In genomic region chr15:70892002-70892911, GRCh38 we compare ENCODE assay signal across 8 cellular contexts. TPM values are rescaled to one million over a fixed set of nuclear protein-coding genes. Genes with fewer than 3 reads are reported as not detected.
DNase-seq lines count a peak whose midpoint lies in the region; ATAC-seq and TF ChIP-seq lines count a peak whose summit lies in the region.

TSS of gene LRRC49 (plus strand) at chr15:70892826. CDS start at chr15:70892895, 69 bp downstream.
TSS of gene THAP10 (minus strand) at chr15:70892433. CDS start at chr15:70892272, 161 bp downstream.

- TF ChIP-seq POLR2A in IMR-90 (IDR thresholded peaks at IDR 0.05; ENCODE audit: low read depth, low read length) = peak; percentile 52; the same call in 1 of the 2 replicates

- H3K9ac ChIP-seq in IMR-90 (ENCODE audit: low read depth, low read length) = peak within 1 kb of the TSS; percentile 52

- peak within 1 kb of the TSS; percentile 23; the same call in 1 of the 2 replicates for H2AK5ac ChIP-seq in IMR-90 (ENCODE audit: low read depth, low read length)

- H4K20me1 ChIP-seq in IMR-90 (ENCODE audit: insufficient read depth, low read length) = no peaks in the 10 kb centered on the region; the same call in 1 of the 2 replicates
- H4K20me1 ChIP-seq in PC-9 (ENCODE audit: insufficient read depth) = no peaks in the 10 kb centered on the region

- peak within 1 kb of the TSS; percentile 57 for H3K4ac ChIP-seq in IMR-90 (ENCODE audit: low read depth, low read length)

- H3K27ac Mint-ChIP-seq in osteocyte (ENCODE audit: unreplicated experiment) = peak within 1 kb of the TSS; percentile 95

- H3K4me1 Mint-ChIP-seq in osteocyte (ENCODE audit: unreplicated experiment) = peaks cover 12% of the 10 kb centered on the region

- H3F3A ChIP-seq in PC-9 (ENCODE audit: insufficient read depth, low read depth) = peaks cover 20% of the 10 kb centered on the region; the same call in 1 of the 2 replicates

- peak within 1 kb of the TSS; percentile 74 for H2BK120ac ChIP-seq in IMR-90 (ENCODE audit: low read depth, low read length)

- H3K9me3 Mint-ChIP-seq in osteocyte (ENCODE audit: unreplicated experiment) = no peaks in the 10 kb centered on the region

- peak within 1 kb of the TSS; percentile 84 for H3K4me3 Mint-ChIP-seq in osteocyte (ENCODE audit: unreplicated experiment)

- H3K9me1 ChIP-seq in IMR-90 (ENCODE audit: insufficient read depth, low read length) = no peaks in the 10 kb centered on the region

- peak within 1 kb of the TSS; percentile 53 for H4K91ac ChIP-seq in IMR-90 (ENCODE audit: insufficient read depth, low read depth, low read length)

- POLR2A ChIA-PET in IMR-90 (lab: Charles Lee; ENCODE audit: unreplicated experiment) = no interaction called here
- POLR2A ChIA-PET in PC-9 (lab: Charles Lee; ENCODE audit: unreplicated experiment) = no interaction called here

- peak within 1 kb of the TSS; percentile 31 for H3K56ac ChIP-seq in IMR-90 (ENCODE audit: extremely low read depth, insufficient read depth, low read length)

- H3K14ac ChIP-seq in IMR-90 (replicated peaks; ENCODE audit: low read depth, low read length) = peak within 1 kb of the TSS; percentile 74

- H2BK20ac ChIP-seq in IMR-90 (ENCODE audit: low read depth, low read length) = 0 out of 2 replicates have a peak within 1 kb of the TSS, but pooled peaks have one; percentile 40

- H3K27me3 ChIP-seq in IMR-90 (ENCODE audit: control insufficient read depth, insufficient read depth, low read length) = no peaks in the 10 kb centered on the region
- H3K27me3 ChIP-seq in PC-9 (ENCODE audit: insufficient read depth, low read depth) = no peaks in the 10 kb centered on the region
- no peaks in the 10 kb centered on the region for H3K27me3 ChIP-seq in ascending aorta

- H3K9me3 ChIP-seq in IMR-90 (ENCODE audit: control insufficient read depth, insufficient read depth, low read length) (no peaks in the 10 kb centered on the region), PC-9 (ENCODE audit: insufficient read depth, low read depth) (no peaks in the 10 kb centered on the region), ascending aorta (no peaks in the 10 kb centered on the region)

- peak within 1 kb of the TSS; percentile 91 for H2AK9ac ChIP-seq in IMR-90 (replicated peaks; ENCODE audit: low read depth, low read length, poor library complexity)

- in situ Hi-C loops in IMR-90 (cut with MboI; ENCODE audit: low sequenced_read_pairs) = loop anchor here (10.0 kb wide), 1 partner anchor 213 kb away; no protein-coding TSS in a partner anchor

- H3K36me3 ChIP-seq in IMR-90 (ENCODE audit: control insufficient read depth, insufficient read depth, low read length) (no peaks in the 10 kb centered on the region), PC-9 (ENCODE audit: low read depth) (no peaks in the 10 kb centered on the region), ascending aorta (peaks cover 0 to 5% of the 10 kb centered on the region in 2 donors)

- BruUV-seq in IMR-90 (replicated peaks; lab: Mats Ljungman, UMichigan) (no TSS peak), PC-9 (replicated peaks; lab: Mats Ljungman, UMichigan) (TSS peak; percentile 86)

- ATAC-seq in GM21717 (IDR thresholded peaks at IDR 0.05; ENCODE audit: unreplicated experiment) (peak; percentile 81), IMR-90 (ENCODE audit: low read depth) (peak; percentile 95), left cardiac atrium (peak; percentile 98 to 99)

- TF ChIP-seq CTCF in IMR-90 (conservative IDR thresholded peaks at IDR 0.05; ENCODE audit: low read depth, low read length) = no peak
- no peak for TF ChIP-seq CTCF in PC-9 (conservative IDR thresholded peaks at IDR 0.05)
- TF ChIP-seq CTCF in ascending aorta (IDR thresholded peaks at IDR 0.05) = no peak
- no peak for TF ChIP-seq CTCF in osteocyte (IDR thresholded peaks at IDR 0.05)

- H2BK15ac ChIP-seq in IMR-90 (ENCODE audit: low read depth, low read length) = peak within 1 kb of the TSS; percentile 17; the same call in 2 of the 3 replicates

- peak within 1 kb of the TSS; percentile 64 for H3K27ac ChIP-seq in IMR-90 (ENCODE audit: insufficient read depth, low read length)
- H3K27ac ChIP-seq in PC-9 = peak within 1 kb of the TSS; percentile 54
- peak within 1 kb of the TSS; percentile 79 to 80 for H3K27ac ChIP-seq in ascending aorta

- H3K79me1 ChIP-seq in IMR-90 (ENCODE audit: low read depth in 1 of 2, low read length in 2 of 2) = peaks cover 13 to 20% of the 10 kb centered on the region in 2 experiments

- peak within 1 kb of the TSS; percentile 73 for H3K23ac ChIP-seq in IMR-90 (ENCODE audit: low read depth, low read length)

- peaks cover 8% of the 10 kb centered on the region for H3K36me3 Mint-ChIP-seq in osteocyte (ENCODE audit: unreplicated experiment)

- H3K27me3 Mint-ChIP-seq in osteocyte (ENCODE audit: unreplicated experiment) = no peaks in the 10 kb centered on the region

- H4K5ac ChIP-seq in IMR-90 (ENCODE audit: low read depth, low read length) = peak within 1 kb of the TSS; percentile 62

- WGBS in IMR-90 (ENCODE audit: extremely low coverage in 2 of 2, insufficient read length in 1 of 2), 2 experiments = 1% methylated on average over 29 of the region's 61 CpGs; no CpG with 5 or more reads in 1 of the 2 experiments

- intact Hi-C loops in IMR-90 (cut with micrococcal nuclease) = loop anchor here (5.0 to 10.0 kb wide), 5 partner anchors 65 to 913 kb away; no protein-coding TSS in a partner anchor
- intact Hi-C loops in PC-9 (cut with micrococcal nuclease; ENCODE audit: unreplicated experiment) = loop anchor here (2.0 to 10.0 kb wide), 4 partner anchors 65 to 913 kb away; no protein-coding TSS in a partner anchor
- intact Hi-C loops in ascending aorta (cut with DNase I) = loop anchor here (1.0 to 10.0 kb wide), 3 partner anchors 35 to 910 kb away; no protein-coding TSS in a partner anchor
- intact Hi-C loops in left cardiac atrium (cut with DNase I) = loop anchor here in 1 of 2 donors (10.0 kb wide), 1 partner anchor 213 kb away; no protein-coding TSS in a partner anchor

- H3K4me2 ChIP-seq in IMR-90 (ENCODE audit: low read depth, low read length) = peak within 1 kb of the TSS; percentile 79
- H3K4me2 ChIP-seq in PC-9 = peak within 1 kb of the TSS; percentile 90

- no peak; the same call in 1 of the 2 replicates for TF ChIP-seq RAD21 in IMR-90 (IDR thresholded peaks at IDR 0.05; ENCODE audit: low read length)

- DNase-seq in DMS79 treated with DMSO at 0.1 percent for 48 hours (lab: John Stamatoyannopoulos, UW) = peak; percentile 85
- DNase-seq in IMR-90 = peak; percentile 98
- peak; percentile 87 to 88 for DNase-seq in PC-9
- peak; percentile 35 to 94 for DNase-seq in ascending aorta (ENCODE audit: low spot score in 2 of 2)
- DNase-seq in left cardiac atrium = peak; percentile 91
- DNase-seq in osteocyte (ENCODE audit: extremely low spot score, unreplicated experiment) = peak; percentile 92
- no peak for DNase-seq in GDM1 (lab: John Stamatoyannopoulos, UW)

- peak within 1 kb of the TSS; percentile 18 to 88 for H4K8ac ChIP-seq in IMR-90 (ENCODE audit: low read depth in 2 of 2, low read length in 2 of 2)

- dilution Hi-C loops in IMR-90 (cut with HindIII; ENCODE audit: low sequenced_read_pairs, unreplicated experiment) = no loop called here

- CTCF ChIA-PET in IMR-90 (lab: Yijun Ruan, JAX) = interaction anchor here (0.6 to 1.6 kb wide), 5 partner anchors 12 to 1150 kb away, joined by 3 to 5 read pairs (median 3); no protein-coding TSS in a partner anchor
- CTCF ChIA-PET in PC-9 (lab: Charles Lee) = interaction anchor here (0.6 to 1.0 kb wide), 2 partner anchors 98 to 555 kb away, joined by 3 read pairs; no protein-coding TSS in a partner anchor

- H3K79me2 ChIP-seq in PC-9 (ENCODE audit: low read depth) = peaks cover 26% of the 10 kb centered on the region

- H3K9me2 ChIP-seq in PC-9 (ENCODE audit: insufficient read depth) = no peaks in the 10 kb centered on the region

- peak within 1 kb of the TSS; percentile 46; the same call in 1 of the 2 replicates for H3K18ac ChIP-seq in IMR-90 (ENCODE audit: low read depth, low read length)

- peak within 1 kb of the TSS; percentile 94 for H2AFZ ChIP-seq in IMR-90 (replicated peaks; ENCODE audit: low read length, poor library complexity)
- H2AFZ ChIP-seq in PC-9 = peak within 1 kb of the TSS; percentile 95

- H3K4me1 ChIP-seq in IMR-90 (ENCODE audit: control insufficient read depth, insufficient read depth, low read length) (peaks cover 6% of the 10 kb centered on the region; the same call in 1 of the 2 replicates), PC-9 (replicated peaks; ENCODE audit: insufficient read depth) (peaks cover 22% of the 10 kb centered on the region), ascending aorta (peaks cover 0 to 7% of the 10 kb centered on the region in 2 donors)

- H3K4me3 ChIP-seq in IMR-90 (ENCODE audit: insufficient read depth, low read depth, low read length) (peak within 1 kb of the TSS; percentile 66), PC-9 (peak within 1 kb of the TSS; percentile 91), ascending aorta (peak within 1 kb of the TSS; percentile 64 to 81)

- peak within 1 kb of the TSS; percentile 69 for H2BK5ac ChIP-seq in IMR-90 (ENCODE audit: low read depth, low read length, poor library complexity, severe bottlenecking)

TF ChIP-seq in IMR-90, 13 proteins besides CTCF, POLR2A, EP300 and RAD21:
- TF ChIP-seq RFX5 (IDR thresholded peaks at IDR 0.05; ENCODE audit: low read depth, low read length) (no peak), MAFK (IDR thresholded peaks at IDR 0.05; ENCODE audit: low read depth, low read length) (no peak), CHD1 (IDR thresholded peaks at IDR 0.05; ENCODE audit: low read depth, low read length) (no peak), MXI1 (IDR thresholded peaks at IDR 0.05; ENCODE audit: borderline replicate concordance, low read depth, low read length) (peak; percentile 94), CEBPB (IDR thresholded peaks at IDR 0.05; ENCODE audit: low read depth, low read length) (no peak), SMC3 (IDR thresholded peaks at IDR 0.05; ENCODE audit: low read depth, low read length) (no peak), MAZ (IDR thresholded peaks at IDR 0.05; ENCODE audit: borderline replicate concordance, low read depth, low read length) (0 out of 2 replicates have a peak, but pooled peaks have one; percentile 52)

RNA-seq across cellular contexts. Expression of gene LRRC49, which starts in this region (rescaled TPM):
- 16.8 and 19.2 TPM in 2 replicates for total RNA-seq in IMR-90 (2012; rRNA removed)
- polyA plus RNA-seq in IMR-90 (2012; rRNA removed) = 7.2 and 8.6 TPM in 2 replicates
- 3.8 TPM in 2 replicates for polyA plus RNA-seq in IMR-90 (2012; cell fraction: cytosol; rRNA removed)
- 5.3 and 21.3 TPM in 2 replicates for polyA plus RNA-seq in IMR-90 (2012; cell fraction: nucleus; rRNA removed; ENCODE audit: low replicate concordance)
- 6.2 and 6.3 TPM in 2 replicates for total RNA-seq in PC-9 (2021)
- 23.1 TPM for total RNA-seq in ascending aorta
- 10 to 100 TPM; 33.0 to 33.1 TPM for total RNA-seq in left cardiac atrium
- 8.9 and 12.5 TPM in 2 replicates for total RNA-seq in osteocyte

RNA-seq across cellular contexts. Expression of gene THAP10, which starts in this region (rescaled TPM):
- total RNA-seq in IMR-90 (2012; rRNA removed) = 2.3 and 3.6 TPM in 2 replicates
- 2.8 and 3.0 TPM in 2 replicates for polyA plus RNA-seq in IMR-90 (2012; rRNA removed)
- 1.6 and 1.8 TPM in 2 replicates for polyA plus RNA-seq in IMR-90 (2012; cell fraction: cytosol; rRNA removed)
- 0.86 and 1.4 TPM in 2 replicates for polyA plus RNA-seq in IMR-90 (2012; cell fraction: nucleus; rRNA removed; ENCODE audit: low replicate concordance)
- 4.2 and 5.5 TPM in 2 replicates for total RNA-seq in PC-9 (2021)
- total RNA-seq in ascending aorta = 3.1 TPM
- total RNA-seq in left cardiac atrium = 1 to 10 TPM; 3.2 to 3.6 TPM
- 1.5 and 1.7 TPM in 2 replicates for total RNA-seq in osteocyte
